In genomic region chr4:52715255-52715897, GRCh38 we compare ENCODE assay signal across 1 cellular context.
TF ChIP-seq lines count a peak whose summit lies in the region.

No MANE protein-coding gene starts in this region.

TF ChIP-seq in HCT116, 20 proteins besides CTCF, POLR2A, EP300 and RAD21 (continued from another document):
- TF ChIP-seq ATF3 (IDR thresholded peaks at IDR 0.05) (no peak), MAX (IDR thresholded peaks at IDR 0.05) (no peak), REST (IDR thresholded peaks at IDR 0.05; ENCODE audit: low read depth) (no peak), EGR1 (IDR thresholded peaks at IDR 0.05; ENCODE audit: low read depth) (no peak), CEBPB (IDR thresholded peaks at IDR 0.05; ENCODE audit: low read depth) (no peak), EZH2 (IDR thresholded peaks at IDR 0.05) (no peak), FOSL1 (IDR thresholded peaks at IDR 0.05; ENCODE audit: low read depth) (no peak), ZNF274 (IDR thresholded peaks at IDR 0.05; ENCODE audit: low read depth, low read length) (no peak), SRF (IDR thresholded peaks at IDR 0.05; ENCODE audit: low read depth) (no peak), EZH2phosphoT487 (IDR thresholded peaks at IDR 0.05; ENCODE audit: borderline replicate concordance) (no peak), ZFX (IDR thresholded peaks at IDR 0.05) (no peak), TCF7L2 (IDR thresholded peaks at IDR 0.05; ENCODE audit: borderline replicate concordance, extremely low read depth, insufficient read depth, insufficient read length) (no peak), YY1 (IDR thresholded peaks at IDR 0.05; ENCODE audit: extremely low read depth, insufficient replicate concordance, low read depth, low read length) (no peak)
